In the genomic region with DNA sequence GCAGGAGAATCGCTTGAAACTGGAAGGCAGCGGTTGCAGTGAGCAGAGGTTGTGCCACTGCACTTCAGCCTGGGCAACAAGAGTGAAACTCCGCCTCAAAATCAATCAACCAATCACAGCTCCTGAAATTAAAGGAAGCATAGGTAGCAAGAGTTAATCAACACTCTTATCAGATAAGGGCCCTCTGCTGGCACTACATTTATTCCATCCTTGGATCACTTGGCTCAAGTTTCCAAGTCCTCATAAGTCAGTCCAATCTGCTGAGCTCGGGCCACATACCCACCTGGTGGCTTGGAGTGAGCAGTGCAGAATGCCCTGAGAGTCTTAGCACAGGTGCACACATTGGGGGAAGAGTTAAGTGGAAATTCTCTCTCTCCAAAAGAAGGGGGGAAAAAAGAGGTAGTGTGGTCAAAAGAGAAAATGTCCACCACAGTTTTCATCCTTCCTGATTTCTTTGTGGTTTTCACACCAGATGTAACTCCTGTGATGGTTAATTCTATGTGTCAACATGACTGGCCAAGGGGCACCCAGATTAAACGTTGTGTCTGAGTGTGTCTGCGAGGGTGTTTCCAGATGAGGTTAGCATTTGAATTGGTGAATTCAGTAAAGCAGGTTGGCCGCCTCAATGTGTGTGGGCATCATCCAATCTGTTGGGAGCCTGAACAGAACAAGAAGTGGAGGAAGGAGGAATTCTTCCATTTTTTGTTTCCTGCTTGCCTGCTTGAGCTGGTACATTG, we compare ENCODE assay signal across 11 cellular contexts. TPM values are rescaled to one million over a fixed set of nuclear protein-coding genes. Genes with fewer than 3 reads are reported as not detected.
DNase-seq lines count a peak whose midpoint lies in the region; ATAC-seq and TF ChIP-seq lines count a peak whose summit lies in the region.
"Had no signal": no experiment of that assay in that cellular context is flagged by ENCODE, and none has a peak within 500 bp of the region (broad histone marks: within the 10 kb centered on the region; RNA-seq: fewer than 3 reads in every experiment).

No MANE protein-coding gene starts in this region.

- BruUV-seq in OCI-LY7 (replicated peaks; lab: Mats Ljungman, UMichigan) = no TSS peak

- no peak overlapping the region for H2AFZ ChIP-seq in OCI-LY7 (ENCODE audit: low read length)

- H4K20me1 ChIP-seq in OCI-LY7 (ENCODE audit: insufficient read depth, low read length) = no peaks in the 10 kb centered on the region

- H3K79me2 ChIP-seq in OCI-LY7 (ENCODE audit: insufficient read depth, low read depth, low read length) = no peaks in the 10 kb centered on the region

- no peaks in the 10 kb centered on the region for H3K36me3 Mint-ChIP-seq in T-cell

- H3K4me2 ChIP-seq in OCI-LY7 (ENCODE audit: low read length) = no peak overlapping the region

- CTCF ChIA-PET in OCI-LY7 (lab: Charles Lee; ENCODE audit: unreplicated experiment) = no interaction called here
- CTCF ChIA-PET in T-cell (lab: Charles Lee) = interaction anchor here (0.7 to 2.7 kb wide), 4 partner anchors 30 to 218 kb away, joined by 3 to 19 read pairs (median 5); no protein-coding TSS in a partner anchor

- peaks cover 0 to 4% (median 0%) of the 10 kb centered on the region in 7 donors for H3K27me3 ChIP-seq in heart right ventricle
- no peaks in the 10 kb centered on the region for H3K27me3 ChIP-seq in left ventricle myocardium inferior (ENCODE audit: low read depth)

- peak; percentile 41 for ATAC-seq in GM18867 (IDR thresholded peaks at IDR 0.05; ENCODE audit: unreplicated experiment)
- no peak for ATAC-seq in T-cell (replicated peaks in 1 of 4)
- ATAC-seq in heart right ventricle = no peak

- 83 to 84% methylated on average over 7 of the region's 7 CpGs for WGBS in heart right ventricle, 2 donors

- no peak overlapping the region for H3K4me3 Mint-ChIP-seq in T-cell

- no peaks in the 10 kb centered on the region for H3K36me3 ChIP-seq in OCI-LY7 (ENCODE audit: insufficient read depth, low read length)
- no peaks in the 10 kb centered on the region for H3K36me3 ChIP-seq in heart right ventricle
- no peaks in the 10 kb centered on the region for H3K36me3 ChIP-seq in left ventricle myocardium inferior
- H3K36me3 ChIP-seq: HAP-1 had no signal

- DNase-seq in OCI-LY7 (ENCODE audit: low spot score) (peak; percentile 16), iPS-NIHi11 (ENCODE audit: low spot score) (peak; percentile 39), T-cell (no peak), heart right ventricle (no peak), left ventricle myocardium inferior (no peak)
- no peak for DNase-seq in activated CD4-positive, CD25-positive, alpha-beta regulatory T cell (lab: John Stamatoyannopoulos, UW)
- DNase-seq: kidney glomerular epithelial cell, SHP77 had no signal

- POLR2A ChIA-PET in OCI-LY7 (lab: Charles Lee) (interaction anchor here (0.6 to 0.9 kb wide), 2 partner anchors 11 to 140 kb away, joined by 3 read pairs; no protein-coding TSS in a partner anchor), T-cell (lab: Charles Lee) (interaction anchor here in 1 of 2 donors (0.7 kb wide), 1 partner anchor 88 kb away, joined by 3 read pairs; no protein-coding TSS in a partner anchor)

- H3K27ac ChIP-seq in 22Rv1 (peak overlapping the region; percentile 25), OCI-LY7 (ENCODE audit: low read depth, low read length, poor library complexity, severe bottlenecking) (no peak overlapping the region), heart right ventricle (no peak overlapping the region), left ventricle myocardium inferior (replicated peaks) (no peak overlapping the region)

- intact Hi-C loops in OCI-LY7 (cut with micrococcal nuclease; ENCODE audit: unreplicated experiment) = loop anchor here (10.0 kb wide), 1 partner anchor 919 kb away; no protein-coding TSS in a partner anchor
- intact Hi-C loops in heart right ventricle (cut with DNase I) = loop anchor here in 8 of 10 donors (2.0 to 10.0 kb wide), 5 partner anchors 219 to 539 kb away; partner anchors contain the start of genes NHLRC1 (in 1 of the 8) and RBM24 (in 1 of the 8)
- intact Hi-C loops in left ventricle myocardium inferior (cut with micrococcal nuclease) = loop anchor here (10.0 kb wide), 1 partner anchor 301 kb away; the partner anchor contains the start of gene RBM24

- no peaks in the 10 kb centered on the region for H3K9me3 ChIP-seq in OCI-LY7 (ENCODE audit: low read length)
- no peaks in the 10 kb centered on the region for H3K9me3 ChIP-seq in heart right ventricle
- H3K9me3 ChIP-seq in left ventricle myocardium inferior (replicated peaks) = no peaks in the 10 kb centered on the region
- H3K9me3 ChIP-seq: HAP-1 had no signal

- H3K27me3 Mint-ChIP-seq in T-cell = peaks cover 4 to 7% of the 10 kb centered on the region in 2 donors

- H3K4me3 ChIP-seq in OCI-LY7 (ENCODE audit: low read depth, low read length, poor library complexity, severe bottlenecking) = no peak overlapping the region
- H3K4me3 ChIP-seq in heart right ventricle = no peak overlapping the region
- H3K4me3 ChIP-seq in left ventricle myocardium inferior = no peak overlapping the region
- H3K4me3 ChIP-seq: HAP-1 had no signal

- H3K9me3 Mint-ChIP-seq in T-cell = no peaks in the 10 kb centered on the region

- peak; percentile 76 for TF ChIP-seq CTCF in 22Rv1 (IDR thresholded peaks at IDR 0.05)
- TF ChIP-seq CTCF in OCI-LY7 (conservative IDR thresholded peaks at IDR 0.05; ENCODE audit: low read length) = peak; percentile 36; the same call in 1 of the 2 replicates
- no peak for TF ChIP-seq CTCF in heart right ventricle (IDR thresholded peaks at IDR 0.05)
- no peak for TF ChIP-seq CTCF in left ventricle myocardium inferior (IDR thresholded peaks at IDR 0.05; ENCODE audit: borderline replicate concordance)

- peaks cover 3% of the 10 kb centered on the region for H3K4me1 ChIP-seq in OCI-LY7 (ENCODE audit: insufficient read depth, low read length, poor library complexity, severe bottlenecking)
- H3K4me1 ChIP-seq in heart right ventricle = peaks cover 0 to 19% (median 8%) of the 10 kb centered on the region in 9 donors
- peaks cover 10% of the 10 kb centered on the region for H3K4me1 ChIP-seq in left ventricle myocardium inferior
- H3K4me1 ChIP-seq: HAP-1 had no signal

- peaks cover 16 to 23% (median 20%) of the 10 kb centered on the region in 3 donors for H3K4me1 Mint-ChIP-seq in T-cell

- no peaks in the 10 kb centered on the region for H3K9me2 ChIP-seq in OCI-LY7 (ENCODE audit: insufficient read depth, low read length)

- H3K27ac Mint-ChIP-seq in T-cell = no peak overlapping the region

RNA-seq across cellular contexts. Expression of gene FAM8A1, which starts 14.2 kb away (rescaled TPM):
- 6.5 and 7.1 TPM in 2 replicates for total RNA-seq in OCI-LY7 (2014; rRNA removed; shearing (Covaris generic))
- 11.8 and 12.4 TPM in 2 replicates for total RNA-seq in OCI-LY7 (2022)
- 10 to 100 TPM; 16.1 to 21.8 (median 16.7) TPM for total RNA-seq in T-cell
- total RNA-seq in heart right ventricle = 10 to 100 TPM; 14.5 to 23.2 (median 16.5) TPM
- polyA plus RNA-seq in heart right ventricle = 10 to 100 TPM in 1 of 2 donors, 1 to 10 TPM in 1; 10.0 to 10.5 TPM
- 17.2 TPM for total RNA-seq in left ventricle myocardium inferior

Comparison
In these comparisons a context has a peak if more than half of its experiments do, and no peak if none do; other contexts are left out.
1. CTCF ChIP-seq: peak in 22Rv1 (single experiment) and OCI-LY7 (single experiment); none in heart right ventricle (0 of 9) and left ventricle myocardium inferior (single experiment).
2. DNase-seq: peak in OCI-LY7 (single experiment) and iPS-NIHi11 (single experiment); none in T-cell (0 of 34), activated CD4-positive, CD25-positive, alpha-beta regulatory T cell (0 of 4), heart right ventricle (0 of 2) and left ventricle myocardium inferior (single experiment).